ENCODE assay signal across 17 cellular contexts in the genomic region with DNA sequence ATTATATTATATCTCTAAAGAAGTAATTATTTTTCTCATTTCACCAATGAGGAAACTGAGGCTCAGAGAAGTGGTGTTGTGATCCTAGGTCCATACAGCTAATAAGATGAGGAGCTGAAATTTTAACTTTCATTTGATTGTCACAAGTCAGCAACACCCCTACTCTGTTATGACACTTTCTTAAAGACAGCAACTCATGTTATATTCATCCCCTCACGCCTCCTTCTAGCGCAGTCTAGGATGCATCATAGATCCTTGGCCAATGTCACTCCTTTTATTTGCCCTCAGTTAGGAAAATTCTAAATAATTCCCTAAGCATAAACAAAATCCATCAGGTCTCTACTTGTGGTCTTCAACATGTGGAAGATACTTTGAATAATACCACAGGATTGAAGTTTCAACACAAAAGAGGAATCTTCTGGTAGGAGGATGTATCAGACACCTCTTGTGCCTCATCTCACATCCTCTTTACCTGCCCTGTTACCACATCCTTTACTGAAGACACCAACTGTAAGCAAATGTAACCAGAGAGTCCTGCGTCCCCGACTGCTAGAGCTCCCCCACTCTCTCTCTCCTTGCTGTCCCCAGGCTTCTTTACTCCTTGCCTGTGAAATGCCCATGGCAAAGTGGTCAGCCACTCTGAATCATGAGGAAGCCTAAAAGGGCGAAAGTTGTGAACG. TPM values are rescaled to one million over a fixed set of nuclear protein-coding genes. Genes with fewer than 3 reads are reported as not detected.
DNase-seq lines count a peak whose midpoint lies in the region; ATAC-seq lines count a peak whose summit lies in the region.
"Had no signal": no experiment of that assay in that cellular context is flagged by ENCODE, and none has a peak within 500 bp of the region (broad histone marks: within the 10 kb centered on the region; RNA-seq: fewer than 3 reads in every experiment).

No MANE protein-coding gene starts in this region.

- no peak overlapping the region for H3K27ac Mint-ChIP-seq in activated CD4-positive, alpha-beta T cell treated with anti-CD3 and anti-CD28 coated beads for 36 hours
- H3K27ac Mint-ChIP-seq: CD4-positive, CD25-positive, alpha-beta regulatory T cell; IgD-negative memory B cell had no signal

- H3K9me3 Mint-ChIP-seq in activated CD4-positive, alpha-beta T cell treated with anti-CD3 and anti-CD28 coated beads for 36 hours (ENCODE audit: low read depth) = peaks cover 2% of the 10 kb centered on the region
- H3K9me3 Mint-ChIP-seq: immature natural killer cell had no signal

- H3K27me3 Mint-ChIP-seq in activated CD4-positive, alpha-beta T cell treated with anti-CD3 and anti-CD28 coated beads for 36 hours = peaks cover 5% of the 10 kb centered on the region

- CTCF ChIA-PET in activated CD4-positive, alpha-beta T cell treated with anti-CD3 and anti-CD28 coated beads for 36 hours (lab: Charles Lee) = no interaction called here

- intact Hi-C loops in activated CD4-positive, alpha-beta T cell treated with anti-CD3 and anti-CD28 coated beads for 36 hours (cut with DNase I, micrococcal nuclease) = no loop called here

- no peak for DNase-seq in activated CD8-positive, alpha-beta memory T cell treated with anti-CD3 and anti-CD28 coated beads, Interleukin-2, amount 50 U/mL, for 48 hours
- DNase-seq in NCI-H2029 (lab: John Stamatoyannopoulos, UW) (no peak), DMS 273 treated with DMSO at 0.1 percent for 48 hours (lab: John Stamatoyannopoulos, UW) (no peak)
- no peak for DNase-seq in activated CD4-positive, alpha-beta T cell treated with anti-CD3 and anti-CD28 coated beads for 36 hours
- DNase-seq: aorta, immature natural killer cell, NCI-H1436 treated with DMSO at 0.1 percent for 48 hours, NCI-H82, pancreas, thyroid gland had no signal

- no peaks in the 10 kb centered on the region for H3K36me3 Mint-ChIP-seq in activated CD4-positive, alpha-beta T cell treated with anti-CD3 and anti-CD28 coated beads for 36 hours (ENCODE audit: low read depth)
- H3K36me3 Mint-ChIP-seq: CD4-positive, CD25-positive, alpha-beta regulatory T cell; IgD-negative memory B cell; immature natural killer cell had no signal

- POLR2A ChIA-PET in activated CD4-positive, alpha-beta T cell treated with anti-CD3 and anti-CD28 coated beads for 36 hours (lab: Charles Lee) = no interaction called here

- H3K4me1 Mint-ChIP-seq in activated CD4-positive, alpha-beta T cell treated with anti-CD3 and anti-CD28 coated beads for 36 hours = no peaks in the 10 kb centered on the region
- H3K4me1 Mint-ChIP-seq: CD4-positive, CD25-positive, alpha-beta regulatory T cell; immature natural killer cell had no signal

- H3K4me3 Mint-ChIP-seq in activated CD4-positive, alpha-beta T cell treated with anti-CD3 and anti-CD28 coated beads for 36 hours = no peak overlapping the region
- H3K4me3 Mint-ChIP-seq: CD4-positive, CD25-positive, alpha-beta regulatory T cell; IgD-negative memory B cell; immature natural killer cell had no signal

- ATAC-seq in GM18909 (IDR thresholded peaks at IDR 0.05; ENCODE audit: poor library complexity, unreplicated experiment) (peak; percentile 91), GM21515 (IDR thresholded peaks at IDR 0.05; ENCODE audit: unreplicated experiment) (peak; percentile 81), HG02943 (IDR thresholded peaks at IDR 0.05; ENCODE audit: low read depth, unreplicated experiment) (peak; percentile 73), HG03565 (IDR thresholded peaks at IDR 0.05; ENCODE audit: unreplicated experiment) (peak; percentile 78)
- ATAC-seq in activated CD4-positive, alpha-beta T cell treated with anti-CD3 and anti-CD28 coated beads for 36 hours = no peak
- ATAC-seq: pancreas, Right ventricle myocardium inferior had no signal

RNA-seq across cellular contexts. Expression of gene TRIM42, which starts 53.7 kb away (rescaled TPM):
- not detected for total RNA-seq in activated CD4-positive, alpha-beta T cell treated with anti-CD3 and anti-CD28 coated beads for 36 hours
- total RNA-seq: aorta; CD4-positive, CD25-positive, alpha-beta regulatory T cell; pancreas; Right ventricle myocardium inferior had no signal
